In the genomic region with DNA sequence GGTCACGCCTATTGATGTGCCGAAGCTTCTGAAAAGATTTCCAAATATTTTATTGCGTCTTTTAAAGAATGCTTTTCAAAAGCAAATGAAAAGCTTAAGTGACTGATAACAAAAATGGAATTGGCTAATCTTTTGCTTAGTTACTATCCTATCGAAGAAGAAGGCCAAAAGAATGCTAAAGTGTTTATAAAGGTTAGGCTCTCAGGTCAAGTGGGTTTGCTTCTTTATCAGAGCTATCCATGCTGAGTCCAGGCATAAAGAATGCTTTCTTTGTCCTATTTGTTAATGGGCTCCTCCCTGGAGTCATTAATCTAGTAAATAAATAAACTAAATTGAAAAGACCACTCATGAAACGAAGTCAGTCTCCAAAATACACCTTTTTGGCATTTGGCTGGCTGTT, we compare ENCODE assay signal across 18 cellular contexts.
"Had no signal": no experiment of that assay in that cellular context is flagged by ENCODE, and none has a peak within 500 bp of the region (broad histone marks: within the 10 kb centered on the region; RNA-seq: fewer than 3 reads in every experiment).

No MANE protein-coding gene starts in this region.

- ATAC-seq: heart left ventricle; stimulated activated memory B cell treated with anti-CD40 and anti-IgM and Interleukin-4, amounts not matched to agents 10 μg/mL and 1 μg/mL and 100 μg/mL, for 72 hours had no signal

- H3K27ac ChIP-seq: colonic mucosa, heart left ventricle, neutrophil, spleen, thoracic aorta, transverse colon had no signal

- DNase-seq: cerebellar nuclear complex; colonic mucosa; dermis blood vessel endothelial cell; effector CD4-positive, alpha-beta T cell; heart left ventricle; hippocampal formation; mammary epithelial cell; midbrain; naive B cell; nephron progenitor cell; spleen; stimulated activated CD4-positive, alpha-beta T cell treated with anti-CD3 and anti-CD28 coated beads, Interleukin-15, amount 100 ng/mL, for 24 hours; stimulated activated CD4-positive, alpha-beta T cell treated with anti-CD3 and anti-CD28 coated beads, Interleukin-1b, Interleukin-23, amount 100 ng/mL, for 48 hours; stimulated activated CD4-positive, alpha-beta T cell treated with anti-CD3 and anti-CD28 coated beads, Interleukin-4, amount 100 ng/mL, for 24 hours; transverse colon had no signal

- H3K4me1 ChIP-seq: colonic mucosa, heart left ventricle, spleen, transverse colon had no signal

- H3K36me3 ChIP-seq: colonic mucosa, heart left ventricle, neutrophil, spleen, thoracic aorta, transverse colon had no signal

- H3K9me3 ChIP-seq: colonic mucosa, neutrophil, spleen, thoracic aorta, transverse colon had no signal

- H3K4me3 ChIP-seq: colonic mucosa, heart left ventricle, spleen, thoracic aorta, transverse colon had no signal

- H3K27me3 ChIP-seq: colonic mucosa, heart left ventricle, neutrophil, spleen, transverse colon had no signal
